In the genomic region with DNA sequence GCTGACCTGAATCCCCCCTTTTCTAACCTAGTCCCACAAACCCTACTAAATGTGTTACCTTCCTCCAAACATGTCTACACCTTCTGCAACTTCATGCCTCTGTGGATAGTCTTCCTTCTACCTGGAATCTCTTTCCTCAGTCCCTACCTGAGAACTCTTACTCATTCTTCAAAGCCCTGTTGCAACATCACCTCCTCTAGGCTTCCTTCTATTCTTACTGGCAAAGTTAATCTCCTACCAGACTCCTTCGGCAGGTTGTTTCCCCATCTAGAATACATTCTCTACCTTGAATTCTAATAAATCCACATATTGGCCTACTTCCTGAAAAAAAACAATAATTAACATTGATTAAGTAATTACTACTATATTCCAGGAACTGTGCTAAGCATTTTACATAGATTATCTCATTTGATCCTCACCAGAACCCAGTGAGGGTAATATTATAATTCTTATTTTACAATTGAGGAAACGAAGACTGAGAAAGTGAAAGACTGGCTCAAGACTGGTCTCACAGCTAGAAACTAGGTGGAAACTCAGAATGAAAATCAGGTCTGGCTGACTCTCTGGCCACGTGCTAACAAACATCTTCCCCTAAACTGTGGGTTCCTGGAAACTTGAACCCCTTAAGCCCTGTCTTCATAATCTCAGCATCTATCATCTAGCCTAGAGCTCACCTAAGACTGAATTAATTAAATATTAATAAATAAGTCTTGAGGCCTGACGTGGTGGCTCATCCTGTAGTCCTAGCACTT, we compare ENCODE assay signal across 14 cellular contexts. TPM values are rescaled to one million over a fixed set of nuclear protein-coding genes. Genes with fewer than 3 reads are reported as not detected.
A peak's percentile ranks its signal among the peaks of the same experiment; 100 is the strongest.
DNase-seq lines count a peak whose midpoint lies in the region; ATAC-seq and TF ChIP-seq lines count a peak whose summit lies in the region.
"Had no signal": no experiment of that assay in that cellular context is flagged by ENCODE, and none has a peak within 500 bp of the region (broad histone marks: within the 10 kb centered on the region; RNA-seq: fewer than 3 reads in every experiment).

No MANE protein-coding gene starts in this region.

- H3K9me3 ChIP-seq in heart left ventricle: no peaks in the 10 kb centered on the region
- H3K9me3 ChIP-seq: thyroid gland had no signal

- intact Hi-C loops in activated CD4-positive, alpha-beta memory T cell treated with anti-CD3 and anti-CD28 coated beads for 36 hours (cut with micrococcal nuclease): no loop called here
- intact Hi-C loops in activated T-helper 2 cell treated with anti-CD3 and anti-CD28 coated beads, Interferon-gamma antibody, Interleukin-2, Interleukin-4, amounts not matched to agents 10 μg/mL and 5 μg/mL and 100 μg/mL, durations not matched to agents 14 hours and 24 hours and 36 hours (cut with micrococcal nuclease): no loop called here
- intact Hi-C loops in heart left ventricle (cut with DNase I): loop anchor here in 1 of 10 donors (5.0 kb wide), 1 partner anchor 66 kb away; no protein-coding TSS in a partner anchor

- H3K27ac ChIP-seq in heart left ventricle: no peak overlapping the region
- H3K27ac ChIP-seq: brain microvascular endothelial cell, RWPE1, thyroid gland had no signal

- CTCF ChIA-PET in activated CD4-positive, alpha-beta memory T cell treated with anti-CD3 and anti-CD28 coated beads for 36 hours (lab: Charles Lee): interaction anchor here (0.9 to 2.6 kb wide), 3 partner anchors 10 to 79 kb away, joined by 3 to 12 read pairs (median 10); no protein-coding TSS in a partner anchor
- CTCF ChIA-PET in activated CD4-positive, alpha-beta memory T cell treated with anti-CD3 and anti-CD28 coated beads, Interleukin-2, amount 10 ng/mL, durations not matched to agents 7 days and 5 days (lab: Charles Lee): interaction anchor here (0.8 to 2.2 kb wide), 6 partner anchors 10 to 70 kb away, joined by 3 to 9 read pairs (median 4); no protein-coding TSS in a partner anchor

- no peak for TF ChIP-seq POLR2A in heart left ventricle (IDR thresholded peaks at IDR 0.05)

- WGBS in heart left ventricle, 4 donors: 91 to 93% (median 92%) methylated on average over 4 of the region's 4 CpGs

- peaks cover 5% of the 10 kb centered on the region for H3K36me3 Mint-ChIP-seq in activated CD4-positive, alpha-beta memory T cell treated with anti-CD3 and anti-CD28 coated beads for 36 hours
- peaks cover 4% of the 10 kb centered on the region for H3K36me3 Mint-ChIP-seq in activated CD4-positive, alpha-beta memory T cell treated with anti-CD3 and anti-CD28 coated beads, Interleukin-2, amount 10 ng/mL, durations not matched to agents 7 days and 5 days (ENCODE audit: low read depth)
- H3K36me3 Mint-ChIP-seq in activated T-helper 2 cell treated with anti-CD3 and anti-CD28 coated beads, Interferon-gamma antibody, Interleukin-2, Interleukin-4, amounts not matched to agents 10 μg/mL and 5 μg/mL and 100 μg/mL, durations not matched to agents 14 hours and 24 hours and 36 hours (ENCODE audit: low read depth): peaks cover 3% of the 10 kb centered on the region
- H3K36me3 Mint-ChIP-seq in neural crest cell (ENCODE audit: low read depth): no peaks in the 10 kb centered on the region

- ATAC-seq in GM19455 (IDR thresholded peaks at IDR 0.05; ENCODE audit: unreplicated experiment): no peak
- ATAC-seq in heart left ventricle: no peak

- no peak for TF ChIP-seq CTCF in neural crest cell (conservative IDR thresholded peaks at IDR 0.05)
- TF ChIP-seq CTCF in heart left ventricle (IDR thresholded peaks at IDR 0.05): no peak

- no peak overlapping the region for H3K4me3 ChIP-seq in heart left ventricle
- H3K4me3 ChIP-seq: thyroid gland had no signal

- H3K27me3 ChIP-seq in heart left ventricle: no peaks in the 10 kb centered on the region
- H3K27me3 ChIP-seq: brain microvascular endothelial cell, thyroid gland had no signal

- peaks cover 31% of the 10 kb centered on the region for H3K4me1 Mint-ChIP-seq in activated CD4-positive, alpha-beta memory T cell treated with anti-CD3 and anti-CD28 coated beads for 36 hours (ENCODE audit: low read depth)
- H3K4me1 Mint-ChIP-seq in activated CD4-positive, alpha-beta memory T cell treated with anti-CD3 and anti-CD28 coated beads, Interleukin-2, amount 10 ng/mL, durations not matched to agents 7 days and 5 days: peaks cover 30% of the 10 kb centered on the region
- H3K4me1 Mint-ChIP-seq in activated T-helper 2 cell treated with anti-CD3 and anti-CD28 coated beads, Interferon-gamma antibody, Interleukin-2, Interleukin-4, amounts not matched to agents 10 μg/mL and 5 μg/mL and 100 μg/mL, durations not matched to agents 14 hours and 24 hours and 36 hours (ENCODE audit: low read depth): peaks cover 25% of the 10 kb centered on the region
- H3K4me1 Mint-ChIP-seq in neural crest cell: peaks cover 9% of the 10 kb centered on the region

- H3K4me1 ChIP-seq in heart left ventricle: peaks cover 0 to 13% (median 5%) of the 10 kb centered on the region in 12 donors

- no peaks in the 10 kb centered on the region for H3K27me3 Mint-ChIP-seq in activated CD4-positive, alpha-beta memory T cell treated with anti-CD3 and anti-CD28 coated beads for 36 hours
- no peaks in the 10 kb centered on the region for H3K27me3 Mint-ChIP-seq in activated CD4-positive, alpha-beta memory T cell treated with anti-CD3 and anti-CD28 coated beads, Interleukin-2, amount 10 ng/mL, durations not matched to agents 7 days and 5 days
- H3K27me3 Mint-ChIP-seq in activated T-helper 2 cell treated with anti-CD3 and anti-CD28 coated beads, Interferon-gamma antibody, Interleukin-2, Interleukin-4, amounts not matched to agents 10 μg/mL and 5 μg/mL and 100 μg/mL, durations not matched to agents 14 hours and 24 hours and 36 hours (ENCODE audit: low read depth): no peaks in the 10 kb centered on the region
- peaks cover 3% of the 10 kb centered on the region for H3K27me3 Mint-ChIP-seq in neural crest cell (ENCODE audit: low read depth)

- peak overlapping the region; percentile 64 for H3K27ac Mint-ChIP-seq in activated CD4-positive, alpha-beta memory T cell treated with anti-CD3 and anti-CD28 coated beads for 36 hours
- H3K27ac Mint-ChIP-seq in activated CD4-positive, alpha-beta memory T cell treated with anti-CD3 and anti-CD28 coated beads, Interleukin-2, amount 10 ng/mL, durations not matched to agents 7 days and 5 days: no peak overlapping the region
- peak overlapping the region; percentile 62 for H3K27ac Mint-ChIP-seq in activated T-helper 2 cell treated with anti-CD3 and anti-CD28 coated beads, Interferon-gamma antibody, Interleukin-2, Interleukin-4, amounts not matched to agents 10 μg/mL and 5 μg/mL and 100 μg/mL, durations not matched to agents 14 hours and 24 hours and 36 hours
- H3K27ac Mint-ChIP-seq in neural crest cell (ENCODE audit: unreplicated experiment): no peak overlapping the region

- no peaks in the 10 kb centered on the region for H3K9me3 Mint-ChIP-seq in activated CD4-positive, alpha-beta memory T cell treated with anti-CD3 and anti-CD28 coated beads for 36 hours
- no peaks in the 10 kb centered on the region for H3K9me3 Mint-ChIP-seq in activated CD4-positive, alpha-beta memory T cell treated with anti-CD3 and anti-CD28 coated beads, Interleukin-2, amount 10 ng/mL, durations not matched to agents 7 days and 5 days
- no peaks in the 10 kb centered on the region for H3K9me3 Mint-ChIP-seq in activated T-helper 2 cell treated with anti-CD3 and anti-CD28 coated beads, Interferon-gamma antibody, Interleukin-2, Interleukin-4, amounts not matched to agents 10 μg/mL and 5 μg/mL and 100 μg/mL, durations not matched to agents 14 hours and 24 hours and 36 hours
- peaks cover 2% of the 10 kb centered on the region for H3K9me3 Mint-ChIP-seq in neural crest cell

- no peak overlapping the region for H3K4me3 Mint-ChIP-seq in activated CD4-positive, alpha-beta memory T cell treated with anti-CD3 and anti-CD28 coated beads for 36 hours
- no peak overlapping the region for H3K4me3 Mint-ChIP-seq in activated CD4-positive, alpha-beta memory T cell treated with anti-CD3 and anti-CD28 coated beads, Interleukin-2, amount 10 ng/mL, durations not matched to agents 7 days and 5 days
- H3K4me3 Mint-ChIP-seq in activated T-helper 2 cell treated with anti-CD3 and anti-CD28 coated beads, Interferon-gamma antibody, Interleukin-2, Interleukin-4, amounts not matched to agents 10 μg/mL and 5 μg/mL and 100 μg/mL, durations not matched to agents 14 hours and 24 hours and 36 hours (ENCODE audit: low read depth): no peak overlapping the region
- H3K4me3 Mint-ChIP-seq in neural crest cell: peak overlapping the region; percentile 3

- H3K36me3 ChIP-seq in heart left ventricle: no peaks in the 10 kb centered on the region
- H3K36me3 ChIP-seq: brain microvascular endothelial cell, thyroid gland had no signal

- no peak for DNase-seq in activated CD4-positive, alpha-beta memory T cell treated with anti-CD3 and anti-CD28 coated beads for 36 hours
- DNase-seq in activated CD4-positive, alpha-beta memory T cell treated with anti-CD3 and anti-CD28 coated beads, Interleukin-2, amount 10 ng/mL, durations not matched to agents 7 days and 5 days: no peak
- DNase-seq in GM19238 (ENCODE audit: insufficient read length, low spot score) (peak; percentile 42), neural crest cell (ENCODE audit: low read depth, low spot score) (no peak), NCI-H510A (lab: John Stamatoyannopoulos, UW) (no peak), heart left ventricle (no peak)
- DNase-seq in activated T-helper 2 cell treated with anti-CD3 and anti-CD28 coated beads, Interferon-gamma antibody, Interleukin-2, Interleukin-4, amounts not matched to agents 10 μg/mL and 5 μg/mL and 100 μg/mL, durations not matched to agents 14 hours and 24 hours and 36 hours (ENCODE audit: low spot score): no peak
- DNase-seq: activated CD4-positive, alpha-beta T cell treated with anti-CD3 and anti-CD28 coated beads for 4 hours; activated gamma-delta T cell treated with Interleukin-2 at 50 U/mL for 16 hours; brain microvascular endothelial cell; NCI-H748 treated with DMSO at 0.1 percent for 48 hours; thyroid gland had no signal

- POLR2A ChIA-PET in activated CD4-positive, alpha-beta memory T cell treated with anti-CD3 and anti-CD28 coated beads for 36 hours (lab: Charles Lee): interaction anchor here (1.3 to 1.5 kb wide), 2 partner anchors 10 to 78 kb away, joined by 3 to 4 read pairs; no protein-coding TSS in a partner anchor
- POLR2A ChIA-PET in activated CD4-positive, alpha-beta memory T cell treated with anti-CD3 and anti-CD28 coated beads, Interleukin-2, amount 10 ng/mL, durations not matched to agents 7 days and 5 days (lab: Charles Lee): interaction anchor here (0.8 kb wide), 1 partner anchor 10 kb away, joined by 3 read pairs; no protein-coding TSS in a partner anchor

RNA-seq across cellular contexts. Expression of a gene that starts 4.6 kb away (rescaled TPM):
- total RNA-seq in activated CD4-positive, alpha-beta memory T cell treated with anti-CD3 and anti-CD28 coated beads for 36 hours: 100 to 1,000 TPM; 194 to 198 TPM
- total RNA-seq in activated CD4-positive, alpha-beta memory T cell treated with anti-CD3 and anti-CD28 coated beads, Interleukin-2, amount 10 ng/mL, durations not matched to agents 7 days and 5 days: 100 to 1,000 TPM; 130 to 135 TPM
- 250 and 262 TPM in 2 replicates for total RNA-seq in activated T-helper 2 cell treated with anti-CD3 and anti-CD28 coated beads, Interferon-gamma antibody, Interleukin-2, Interleukin-4, amounts not matched to agents 10 μg/mL and 5 μg/mL and 100 μg/mL, durations not matched to agents 14 hours and 24 hours and 36 hours
- total RNA-seq in neural crest cell (38.0 and 40.9 TPM in 2 replicates), heart left ventricle (100 to 1,000 TPM; 111 to 614 (median 148) TPM)
- 100 to 1,000 TPM in 1 of 2 donors, 10 to 100 TPM in 1; 36.0 to 152 TPM for polyA plus RNA-seq in heart left ventricle

RNA-seq across cellular contexts. Expression of a gene that starts 30.2 kb away (rescaled TPM):
- total RNA-seq in activated CD4-positive, alpha-beta memory T cell treated with anti-CD3 and anti-CD28 coated beads for 36 hours: 1 to 10 TPM; 2.5 to 2.9 TPM
- 1 to 10 TPM; 1.0 to 1.1 TPM for total RNA-seq in activated CD4-positive, alpha-beta memory T cell treated with anti-CD3 and anti-CD28 coated beads, Interleukin-2, amount 10 ng/mL, durations not matched to agents 7 days and 5 days
- 3.5 and 3.8 TPM in 2 replicates for total RNA-seq in activated T-helper 2 cell treated with anti-CD3 and anti-CD28 coated beads, Interferon-gamma antibody, Interleukin-2, Interleukin-4, amounts not matched to agents 10 μg/mL and 5 μg/mL and 100 μg/mL, durations not matched to agents 14 hours and 24 hours and 36 hours
- total RNA-seq in neural crest cell (0.09 and 0.14 TPM in 2 replicates), heart left ventricle (100 to 1,000 TPM; 195 to 318 (median 253) TPM)
- polyA plus RNA-seq in heart left ventricle: 100 to 1,000 TPM; 140 to 281 TPM

Comparison
In these comparisons a context has a peak if more than half of its experiments do, and no peak if none do; other contexts are left out.
1. H3K27ac Mint-ChIP-seq: peak in activated CD4-positive, alpha-beta memory T cell treated with anti-CD3 and anti-CD28 coated beads for 36 hours (single experiment) and activated T-helper 2 cell treated with anti-CD3 and anti-CD28 coated beads, Interferon-gamma antibody, Interleukin-2, Interleukin-4, amounts not matched to agents 10 μg/mL and 5 μg/mL and 100 μg/mL, durations not matched to agents 14 hours and 24 hours and 36 hours (single experiment); none in activated CD4-positive, alpha-beta memory T cell treated with anti-CD3 and anti-CD28 coated beads, Interleukin-2, amount 10 ng/mL, durations not matched to agents 7 days and 5 days (single experiment) and neural crest cell (single experiment).
2. RNA of a gene that starts 30.2 kb away (total RNA-seq): 195 to 318 TPM in heart left ventricle; 3.5 to 3.8 TPM in activated T-helper 2 cell treated with anti-CD3 and anti-CD28 coated beads, Interferon-gamma antibody, Interleukin-2, Interleukin-4, amounts not matched to agents 10 μg/mL and 5 μg/mL and 100 μg/mL, durations not matched to agents 14 hours and 24 hours and 36 hours, 2.5 to 2.9 TPM in activated CD4-positive, alpha-beta memory T cell treated with anti-CD3 and anti-CD28 coated beads for 36 hours, 1.0 to 1.1 TPM in activated CD4-positive, alpha-beta memory T cell treated with anti-CD3 and anti-CD28 coated beads, Interleukin-2, amount 10 ng/mL, durations not matched to agents 7 days and 5 days and 0.09 to 0.14 TPM in neural crest cell; every median in the first group is over 10 times any median in the second.